In the genomic region with DNA sequence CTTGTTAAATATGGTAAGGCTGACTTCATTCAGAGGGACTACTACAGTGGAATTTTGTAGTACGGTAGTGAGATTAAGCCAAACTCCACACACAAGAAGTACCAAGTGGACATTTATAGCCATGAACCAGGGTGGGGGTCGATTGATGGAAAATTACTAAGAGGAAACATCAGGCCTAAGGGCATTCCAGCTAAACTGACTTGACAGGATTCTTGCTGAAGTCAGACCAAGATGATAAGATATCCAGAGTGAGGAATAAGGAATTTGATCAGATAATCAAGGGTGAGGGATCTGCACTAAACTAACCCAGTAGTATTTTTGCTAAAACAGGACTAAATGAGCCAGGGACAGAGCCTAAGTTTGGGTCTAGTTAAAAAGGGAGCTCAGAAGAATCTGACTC, we compare ENCODE assay signal across 16 cellular contexts.
DNase-seq lines count a peak whose midpoint lies in the region; ATAC-seq, FAIRE-seq and TF ChIP-seq lines count a peak whose summit lies in the region.
"Had no signal": no experiment of that assay in that cellular context is flagged by ENCODE, and none has a peak within 500 bp of the region (broad histone marks: within the 10 kb centered on the region; RNA-seq: fewer than 3 reads in every experiment).

No MANE protein-coding gene starts in this region.

- no peak overlapping the region for H4K91ac ChIP-seq in H1 (replicated peaks; ENCODE audit: insufficient read length, low read length)

- H3K4me3 Mint-ChIP-seq in immature natural killer cell = no peak overlapping the region
- H3K4me3 Mint-ChIP-seq: CD14-positive monocyte; CD8-positive, alpha-beta T cell; HFFc6 had no signal

- no peaks in the 10 kb centered on the region for H3K4me1 ChIP-seq in SK-N-SH (ENCODE audit: control insufficient read depth in 1 of 2, insufficient read depth in 2 of 2, low read depth in 1 of 2, low read length in 1 of 2)
- H3K4me1 ChIP-seq in H1 (replicated peaks in 1 of 4; ENCODE audit: control insufficient read depth in 3 of 4, insufficient read depth in 4 of 4, low read length in 3 of 4) = peaks cover 0 to 8% (median 1%) of the 10 kb centered on the region in 4 experiments; a peak in 4 of 7 replicates
- peaks cover 15% of the 10 kb centered on the region for H3K4me1 ChIP-seq in parathyroid adenoma
- H3K4me1 ChIP-seq in body of pancreas = no peaks in the 10 kb centered on the region

- no peak overlapping the region for H3K27ac Mint-ChIP-seq in immature natural killer cell
- H3K27ac Mint-ChIP-seq: CD14-positive monocyte; CD8-positive, alpha-beta T cell; HFFc6 had no signal

- H2BK12ac ChIP-seq in H1 (ENCODE audit: low read depth, low read length) = no peak overlapping the region

- H2BK20ac ChIP-seq in H1 (ENCODE audit: low read length) = no peak overlapping the region

- H3K36me3 Mint-ChIP-seq in immature natural killer cell = no peaks in the 10 kb centered on the region
- H3K36me3 Mint-ChIP-seq: CD14-positive monocyte; CD8-positive, alpha-beta T cell had no signal

- intact Hi-C loops in body of pancreas (cut with DNase I) = no loop called here

- H3K9me3 Mint-ChIP-seq in immature natural killer cell = no peaks in the 10 kb centered on the region
- H3K9me3 Mint-ChIP-seq: CD14-positive monocyte; CD8-positive, alpha-beta T cell; HFFc6 had no signal

- no peak for TF ChIP-seq EP300 in SK-N-SH (IDR thresholded peaks at IDR 0.05; ENCODE audit: borderline replicate concordance in 1 of 2, low read depth in 1 of 2, low read length in 1 of 2)
- TF ChIP-seq EP300 in H1 (IDR thresholded peaks at IDR 0.05; ENCODE audit: borderline replicate concordance in 1 of 2, low read depth in 2 of 2, low read length in 2 of 2) = no peak

- no peak overlapping the region for H2AK5ac ChIP-seq in H1 (ENCODE audit: low read depth, low read length)

- H4K5ac ChIP-seq in H1 (ENCODE audit: insufficient read length, low read depth, low read length) = no peak overlapping the region

- H2BK120ac ChIP-seq in H1 (replicated peaks; ENCODE audit: low read depth, low read length) = no peak overlapping the region

- H3K4me1 Mint-ChIP-seq in immature natural killer cell = no peaks in the 10 kb centered on the region
- H3K4me1 Mint-ChIP-seq: CD14-positive monocyte had no signal

- H3K79me1 ChIP-seq in H1 (ENCODE audit: low read depth, low read length) = no peaks in the 10 kb centered on the region

- CTCF ChIA-PET in SK-N-SH (lab: Yijun Ruan, JAX) (interaction anchor here (0.6 kb wide), 1 partner anchor 180 kb away, joined by 3 read pairs; no protein-coding TSS in a partner anchor), H1 (lab: Charles Lee; ENCODE audit: partially characterized antibody) (interaction anchor here (1.2 kb wide), 1 partner anchor 452 kb away, joined by 3 read pairs; no protein-coding TSS in a partner anchor)

- H3K14ac ChIP-seq in H1 (ENCODE audit: insufficient read length) = no peak overlapping the region

- H3K27me3 Mint-ChIP-seq in immature natural killer cell (ENCODE audit: low read depth in 3 of 3) = peaks cover 0 to 3% (median 2%) of the 10 kb centered on the region in 3 donors

- TF ChIP-seq RAD21 in SK-N-SH (IDR thresholded peaks at IDR 0.05; ENCODE audit: low read length) = no peak
- TF ChIP-seq RAD21 in H1 (IDR thresholded peaks at IDR 0.05 in 1 of 2, conservative IDR thresholded peaks at IDR 0.05 in 1 of 2; ENCODE audit: low read depth in 2 of 2, low read length in 2 of 2) = no peak

- no peak overlapping the region for H3K4ac ChIP-seq in H1 (replicated peaks; ENCODE audit: insufficient read length, low read depth, low read length)

- no peaks in the 10 kb centered on the region for H3K79me2 ChIP-seq in SK-N-SH (ENCODE audit: insufficient read depth)
- H3K79me2 ChIP-seq in H1 (ENCODE audit: control insufficient read depth in 1 of 2, insufficient read depth in 2 of 2, low read length in 2 of 2) = no peaks in the 10 kb centered on the region
- no peaks in the 10 kb centered on the region for H3K79me2 ChIP-seq in parathyroid adenoma

- DNase-seq in SK-N-SH = no peak
- DNase-seq in H1 (ENCODE audit: low read depth in 1 of 2, low spot score in 2 of 2) = no peak
- no peak for DNase-seq in immature natural killer cell
- DNase-seq in body of pancreas = no peak
- DNase-seq: CD8-positive, alpha-beta T cell; COR-L47; DND-41; HCEC 1CT; HFFc6 had no signal

- no peak overlapping the region for H3K56ac ChIP-seq in H1 (replicated peaks; ENCODE audit: insufficient read length, low read depth, low read length)

- ATAC-seq in SK-N-SH treated with all-trans-retinoic acid at 6 μM for 48 hours (no peak), GM21526 (IDR thresholded peaks at IDR 0.05; ENCODE audit: low FRiP score, unreplicated experiment) (no peak), body of pancreas (no peak)
- ATAC-seq: CD8-positive, alpha-beta T cell had no signal

- H3K23ac ChIP-seq in H1 (ENCODE audit: insufficient read length) = no peak overlapping the region

- no peaks in the 10 kb centered on the region for H4K20me1 ChIP-seq in SK-N-SH (ENCODE audit: insufficient read depth)
- no peaks in the 10 kb centered on the region for H4K20me1 ChIP-seq in H1 (replicated peaks in 1 of 2; ENCODE audit: control insufficient read depth in 1 of 2, insufficient read depth in 2 of 2, low read length in 2 of 2)

- POLR2A ChIA-PET in SK-N-SH (lab: Yijun Ruan, JAX) = no interaction called here
- POLR2A ChIA-PET in H1 (lab: Charles Lee; ENCODE audit: partially characterized antibody) = interaction anchor here (1.2 kb wide), 1 partner anchor 15 kb away, joined by 3 read pairs; no protein-coding TSS in a partner anchor

- no peaks in the 10 kb centered on the region for H3K9me3 ChIP-seq in SK-N-SH
- H3K9me3 ChIP-seq in H1 (ENCODE audit: insufficient read depth in 2 of 2, low read depth in 1 of 2, low read length in 1 of 2) = no peaks in the 10 kb centered on the region
- no peaks in the 10 kb centered on the region for H3K9me3 ChIP-seq in parathyroid adenoma (ENCODE audit: control insufficient read depth, low read length)
- H3K9me3 ChIP-seq in body of pancreas = no peaks in the 10 kb centered on the region

- H3K27ac ChIP-seq in SK-N-SH (ENCODE audit: low read depth in 2 of 2, low read length in 1 of 2) (no peak overlapping the region), H1 (ENCODE audit: low read depth, low read length) (no peak overlapping the region), parathyroid adenoma (peak overlapping the region; percentile 33), body of pancreas (no peak overlapping the region)
- H3K27ac ChIP-seq: 22Rv1, HL-60 had no signal

- TF ChIP-seq CTCF in SK-N-SH (IDR thresholded peaks at IDR 0.05) (no peak), H1 (IDR thresholded peaks at IDR 0.05; ENCODE audit: control extremely low read depth in 1 of 3, insufficient read depth in 1 of 3, low read depth in 1 of 3, low read length in 3 of 3) (no peak), parathyroid adenoma (IDR thresholded peaks at IDR 0.05) (no peak), body of pancreas (IDR thresholded peaks at IDR 0.05) (no peak)

- H3K4me2 ChIP-seq in SK-N-SH (no peak overlapping the region), H1 (ENCODE audit: insufficient read depth in 1 of 2, low read depth in 2 of 2, low read length in 2 of 2) (no peak overlapping the region), parathyroid adenoma (ENCODE audit: low read length) (peak overlapping the region; percentile 13)

- TF ChIP-seq POLR2A in H1 (IDR thresholded peaks at IDR 0.05; ENCODE audit: control extremely low read depth in 1 of 2, low read depth in 2 of 2, low read length in 2 of 2) (no peak), body of pancreas (IDR thresholded peaks at IDR 0.05) (no peak)

- no peak overlapping the region for H2BK15ac ChIP-seq in H1 (ENCODE audit: low read length)

- H3K36me3 ChIP-seq in SK-N-SH (replicated peaks in 1 of 2; ENCODE audit: control insufficient read depth in 1 of 2, insufficient read depth in 2 of 2, low read length in 1 of 2) (no peaks in the 10 kb centered on the region), H1 (ENCODE audit: control insufficient read depth in 2 of 4, insufficient read depth in 4 of 4, low read length in 3 of 4) (no peaks in the 10 kb centered on the region), parathyroid adenoma (ENCODE audit: control insufficient read depth, insufficient read depth, low read length) (no peaks in the 10 kb centered on the region), body of pancreas (replicated peaks in 1 of 2; ENCODE audit: insufficient read depth in 1 of 2, low read depth in 2 of 2) (no peaks in the 10 kb centered on the region)

- no peaks in the 10 kb centered on the region for H3K9me2 ChIP-seq in SK-N-SH

- H2AFZ ChIP-seq in SK-N-SH (ENCODE audit: low read depth) (no peak overlapping the region), H1 (ENCODE audit: low read length) (no peak overlapping the region), parathyroid adenoma (no peak overlapping the region)

- no peak overlapping the region for H4K8ac ChIP-seq in H1 (ENCODE audit: extremely low read depth, insufficient read depth, low read length)

- no peaks in the 10 kb centered on the region for H3K27me3 ChIP-seq in SK-N-SH (ENCODE audit: insufficient read depth)
- no peaks in the 10 kb centered on the region for H3K27me3 ChIP-seq in H1 (replicated peaks in 1 of 4; ENCODE audit: control insufficient read depth in 3 of 4, extremely low read depth in 1 of 4, insufficient read depth in 3 of 4, low read length in 3 of 4)
- no peaks in the 10 kb centered on the region for H3K27me3 ChIP-seq in parathyroid adenoma (ENCODE audit: control insufficient read depth, insufficient read depth, low read length)
- H3K27me3 ChIP-seq in body of pancreas = no peaks in the 10 kb centered on the region

- H3K18ac ChIP-seq in H1 (ENCODE audit: extremely low read depth, low read length) = no peak overlapping the region

- H3K23me2 ChIP-seq in H1 (ENCODE audit: low read depth, low read length) = no peaks in the 10 kb centered on the region

- WGBS in SK-N-SH (ENCODE audit: low lambda C conversion rate) = 15% methylated on average over 2 of the region's 2 CpGs
- 84% methylated on average over 2 of the region's 2 CpGs; no CpG with 5 or more reads in 1 of the 2 experiments for WGBS in H1 (ENCODE audit: extremely low coverage in 1 of 2, insufficient coverage in 1 of 2, insufficient read length in 1 of 2, insufficient replicate concordance in 2 of 2, low coverage in 1 of 2, low lambda C conversion rate in 2 of 2, missing lambda C conversion rate in 1 of 2), 2 experiments
- 82 to 84% methylated on average over 2 of the region's 2 CpGs for WGBS in body of pancreas, 2 donors

- H2BK5ac ChIP-seq in H1 (ENCODE audit: low read depth, low read length) = no peak overlapping the region

- peak; percentile 58 for FAIRE-seq in H1 (lab: Jason Lieb, UNC)
- FAIRE-seq: GM18507 had no signal

- no peaks in the 10 kb centered on the region for H3F3A ChIP-seq in SK-N-SH (replicated peaks; ENCODE audit: insufficient read depth)

- H3K4me3 ChIP-seq in SK-N-SH (ENCODE audit: low read depth in 2 of 2, low read length in 1 of 2) (no peak overlapping the region), H1 (ENCODE audit: extremely low read depth in 1 of 4, insufficient read depth in 2 of 4, low read depth in 3 of 4, low read length in 4 of 4) (no peak overlapping the region), parathyroid adenoma (ENCODE audit: low read depth, low read length) (no peak overlapping the region), body of pancreas (no peak overlapping the region)

- H3K9ac ChIP-seq in SK-N-SH (no peak overlapping the region), H1 (replicated peaks in 1 of 4; ENCODE audit: extremely low read depth in 1 of 4, low read depth in 3 of 4, low read length in 3 of 4) (no peak overlapping the region), parathyroid adenoma (no peak overlapping the region)
